ENCODE assay signal across 8 cellular contexts in genomic region chr7:90594791-90595317, GRCh38. TPM values are rescaled to one million over a fixed set of nuclear protein-coding genes. Genes with fewer than 3 reads are reported as not detected.
DNase-seq lines count a peak whose midpoint lies in the region; ATAC-seq and TF ChIP-seq lines count a peak whose summit lies in the region.

No MANE protein-coding gene starts in this region.

- no peak for ATAC-seq in memory B cell (ENCODE audit: low read depth)

- in situ Hi-C loops in Caki2 (cut with HindIII; ENCODE audit: low pct_unique_long_range_greater_than_20kb, low sequenced_read_pairs), result no loop called here

- H3K27me3 Mint-ChIP-seq in chondrocyte (ENCODE audit: low read depth), result no peaks in the 10 kb centered on the region
- no peaks in the 10 kb centered on the region for H3K27me3 Mint-ChIP-seq in memory B cell

- H3K9me3 Mint-ChIP-seq in chondrocyte (ENCODE audit: low read depth) (no peaks in the 10 kb centered on the region), memory B cell (no peaks in the 10 kb centered on the region)

- peak overlapping the region; percentile 84 for H3K4me3 Mint-ChIP-seq in chondrocyte (ENCODE audit: unreplicated experiment)
- H3K4me3 Mint-ChIP-seq in memory B cell, result peak overlapping the region; percentile 94

- TF ChIP-seq CTCF in chondrocyte (IDR thresholded peaks at IDR 0.05), result no peak

- H3K27ac Mint-ChIP-seq in chondrocyte (ENCODE audit: unreplicated experiment) (peak overlapping the region; percentile 96), memory B cell (peak overlapping the region; percentile 33)

- H3K36me3 Mint-ChIP-seq in chondrocyte (ENCODE audit: low read depth) (peaks cover 2% of the 10 kb centered on the region), memory B cell (no peaks in the 10 kb centered on the region)

- DNase-seq in Caki2 (ENCODE audit: low read depth) (peak; percentile 53), M059J (ENCODE audit: low read depth) (peak; percentile 86), chondrocyte (ENCODE audit: low spot score) (no peak), memory B cell (ENCODE audit: low spot score in 2 of 2) (no peak), MV-4-11 (lab: John Stamatoyannopoulos, UW) (no peak), cerebellar nuclear complex (lab: John Stamatoyannopoulos, UW) (no peak), LoVo (ENCODE audit: low spot score) (no peak)
- DNase-seq in stimulated activated CD4-positive, alpha-beta T cell treated with anti-CD3 and anti-CD28 coated beads, Interleukin-12 subunit alpha, Interleukin-12 subunit beta, amount 100 ng/mL, for 4 hours, result no peak

- H3K4me1 Mint-ChIP-seq in chondrocyte (ENCODE audit: low read depth), result peaks cover 55% of the 10 kb centered on the region
- peaks cover 27% of the 10 kb centered on the region for H3K4me1 Mint-ChIP-seq in memory B cell

RNA-seq across cellular contexts. Expression of gene CDK14, which starts 1.3 kb away (rescaled TPM):
- total RNA-seq in Caki2 (2014; rRNA removed; shearing (Covaris generic); ENCODE audit: low replicate concordance), result 4.6 and 10.4 TPM in 2 replicates
- 3.9 and 6.5 TPM in 2 replicates for total RNA-seq in M059J (2014; rRNA removed; shearing (Covaris generic))
- total RNA-seq in chondrocyte, result 53.7 to 97.9 TPM (median 61.4 TPM) in 3 replicates

Comparison
In these comparisons a context has a peak if more than half of its experiments do, and no peak if none do; other contexts are left out.
1. DNase-seq: peak in Caki2 (single experiment) and M059J (single experiment); none in chondrocyte (single experiment), memory B cell (0 of 2), MV-4-11 (single experiment), stimulated activated CD4-positive, alpha-beta T cell treated with anti-CD3 and anti-CD28 coated beads, Interleukin-12 subunit alpha, Interleukin-12 subunit beta, amount 100 ng/mL, for 4 hours (single experiment), cerebellar nuclear complex (0 of 2) and LoVo (single experiment).